In genomic region chr6:10141756-10142443, GRCh38 we compare ENCODE assay signal across 21 cellular contexts.
"Had no signal": no experiment of that assay in that cellular context is flagged by ENCODE, and none has a peak within 500 bp of the region (broad histone marks: within the 10 kb centered on the region; RNA-seq: fewer than 3 reads in every experiment).

No MANE protein-coding gene starts in this region.

- H3K27me3 ChIP-seq: colonic mucosa, gastrocnemius medialis, tibial artery had no signal

- ATAC-seq: activated CD4-positive, alpha-beta T cell treated with anti-CD3 and anti-CD28 coated beads for 36 hours; activated naive CD4-positive, alpha-beta T cell treated with anti-CD3 and anti-CD28 coated beads, Interleukin-2, amount 50 U/mL, for 72 hours; gastrocnemius medialis; mucosa of descending colon; naive thymus-derived CD4-positive, alpha-beta T cell; right cardiac atrium; WTC11 had no signal

- H3K27ac ChIP-seq: colonic mucosa, gastrocnemius medialis, prostate gland, tibial artery had no signal

- H3K4me3 ChIP-seq: colonic mucosa, gastrocnemius medialis, mucosa of descending colon, prostate gland, tibial artery had no signal

- H3K4me1 ChIP-seq: colonic mucosa, gastrocnemius medialis, prostate gland, tibial artery had no signal

- H3K36me3 ChIP-seq: colonic mucosa, gastrocnemius medialis, prostate gland, tibial artery had no signal

- H3K9me3 ChIP-seq: colonic mucosa, gastrocnemius medialis, mucosa of descending colon, prostate gland, tibial artery had no signal

- DNase-seq: activated CD4-positive, alpha-beta T cell treated with anti-CD3 and anti-CD28 coated beads for 36 hours; activated CD4-positive, alpha-beta T cell treated with anti-CD3 and anti-CD28 coated beads, Interleukin-2, amount 50 U/mL, for 48 hours; activated gamma-delta T cell treated with Interleukin-2 at 50 U/mL for 16 hours; activated T-cell treated with anti-CD3 and anti-CD28 coated beads for 4 hours; amniotic stem cell; caudate nucleus; colonic mucosa; gastrocnemius medialis; head of caudate nucleus; kidney glomerular epithelial cell; mesenchymal stem cell; mucosa of descending colon; naive thymus-derived CD4-positive, alpha-beta T cell; right cardiac atrium; stimulated activated CD4-positive, alpha-beta T cell treated with anti-CD3 and anti-CD28 coated beads, Interleukin-2, amount 100 ng/mL, for 24 hours; stimulated activated naive CD4-positive, alpha-beta T cell treated with Interleukin-2 at 50 U/mL for 16 hours; T-helper 2 cell; tibial artery had no signal
